Comparison of ENCODE assay signal across 8 cellular contexts in genomic region chr7:100894860-100895700, GRCh38. TPM values are rescaled to one million over a fixed set of nuclear protein-coding genes. Genes with fewer than 3 reads are reported as not detected.
DNase-seq lines count a peak whose midpoint lies in the region; ATAC-seq and TF ChIP-seq lines count a peak whose summit lies in the region.

No MANE protein-coding gene starts in this region.

- under 1% methylated on average over 71 of the region's 83 CpGs for WGBS in smooth muscle cell (ENCODE audit: low lambda C conversion rate)

- no peak overlapping the region for H3K9ac ChIP-seq in smooth muscle cell (ENCODE audit: low read depth)

- H3K27ac ChIP-seq in RWPE1 (no peak overlapping the region), smooth muscle cell (ENCODE audit: low read depth) (no peak overlapping the region)

- no peaks in the 10 kb centered on the region for H4K20me1 ChIP-seq in smooth muscle cell (ENCODE audit: low read depth)

- peaks cover 27% of the 10 kb centered on the region for H3K4me1 ChIP-seq in smooth muscle cell (ENCODE audit: low read depth)

- peak; percentile 95 for TF ChIP-seq CTCF in RWPE1 (conservative IDR thresholded peaks at IDR 0.05; ENCODE audit: low read depth)
- peak; percentile 89 for TF ChIP-seq CTCF in smooth muscle cell (IDR thresholded peaks at IDR 0.05; ENCODE audit: borderline replicate concordance, insufficient read depth, poor library complexity, severe bottlenecking)

- no peaks in the 10 kb centered on the region for H3K9me3 ChIP-seq in iPS-18c (ENCODE audit: control insufficient read depth, insufficient read depth, low read length)
- no peaks in the 10 kb centered on the region for H3K9me3 ChIP-seq in smooth muscle cell (replicated peaks; ENCODE audit: low read depth)

- peak overlapping the region; percentile 100 for H3K4me2 ChIP-seq in smooth muscle cell

- peaks cover 26% of the 10 kb centered on the region for H3K27me3 ChIP-seq in smooth muscle cell (ENCODE audit: low read depth)

- no peaks in the 10 kb centered on the region for H3K79me2 ChIP-seq in smooth muscle cell (ENCODE audit: low read depth)

- CTCF ChIA-PET in RWPE1 (lab: Yijun Ruan, JAX) = interaction anchor here (0.5 to 2.2 kb wide), 23 partner anchors 9 to 397 kb away, joined by 3 to 19 read pairs (median 5); partner anchors contain the start of genes MOGAT3, SRRT and TRIM56

- peak overlapping the region; percentile 75 for H2AFZ ChIP-seq in smooth muscle cell (ENCODE audit: low read depth)

- no peaks in the 10 kb centered on the region for H3F3A ChIP-seq in smooth muscle cell (ENCODE audit: low read depth)

- POLR2A ChIA-PET in RWPE1 (lab: Yijun Ruan, JAX; ENCODE audit: low non-redundant PET) = no interaction called here

- H3K36me3 ChIP-seq in smooth muscle cell (ENCODE audit: low read depth) = no peaks in the 10 kb centered on the region

- no peak for ATAC-seq in HG02798 (IDR thresholded peaks at IDR 0.05; ENCODE audit: poor library complexity, unreplicated experiment)

- H3K4me3 ChIP-seq in iPS-18c (ENCODE audit: insufficient read depth, low read depth, low read length) (peak overlapping the region; percentile 61), smooth muscle cell (peak overlapping the region; percentile 72)

- DNase-seq in NCI-H2081 (lab: John Stamatoyannopoulos, UW) = peak; percentile 33 to 40
- no peak for DNase-seq in NCI-H2081 treated with DMSO at 0.1 percent for 48 hours (lab: John Stamatoyannopoulos, UW)
- DNase-seq in RWPE1 (ENCODE audit: low spot score) = no peak
- peak; percentile 70 for DNase-seq in astrocyte of the hippocampus (ENCODE audit: low read depth, low spot score)
- DNase-seq in smooth muscle cell (lab: John Stamatoyannopoulos, UW; ENCODE audit: unreplicated experiment) = peak; percentile 45
- no peak for DNase-seq in NCI-H2107 treated with DMSO at 0.1 percent for 48 hours (lab: John Stamatoyannopoulos, UW; ENCODE audit: unreplicated experiment)

RNA-seq across cellular contexts. Expression of gene ACHE, which starts 0.6 kb away (rescaled TPM):
- total RNA-seq in smooth muscle cell = 2.6 and 3.2 TPM in 2 replicates
- polyA plus RNA-seq in smooth muscle cell = 2.8 and 3.5 TPM in 2 replicates

RNA-seq across cellular contexts. Expression of gene UFSP1, which starts 5.6 kb away (rescaled TPM):
- 0.31 and 1.2 TPM in 2 replicates for total RNA-seq in smooth muscle cell
- 2.6 and 2.9 TPM in 2 replicates for polyA plus RNA-seq in smooth muscle cell

RNA-seq across cellular contexts. Expression of gene SRRT, which starts 20.2 kb away (rescaled TPM):
- 17.8 and 32.1 TPM in 2 replicates for total RNA-seq in smooth muscle cell
- 63.6 and 87.5 TPM in 2 replicates for polyA plus RNA-seq in smooth muscle cell

RNA-seq across cellular contexts. Expression of gene TRIP6, which starts 27.9 kb away (rescaled TPM):
- 41.9 and 46.8 TPM in 2 replicates for total RNA-seq in smooth muscle cell
- polyA plus RNA-seq in smooth muscle cell = 65.6 and 87.0 TPM in 2 replicates

RNA-seq across cellular contexts. Expression of gene SLC12A9, which starts 42.6 kb away (rescaled TPM):
- 8.9 and 16.8 TPM in 2 replicates for total RNA-seq in smooth muscle cell
- polyA plus RNA-seq in smooth muscle cell = 12.1 and 17.8 TPM in 2 replicates

Comparison
In these comparisons a context has a peak if more than half of its experiments do, and no peak if none do; other contexts are left out.
1. DNase-seq: peak in NCI-H2081 (2 of 2), astrocyte of the hippocampus (single experiment) and smooth muscle cell (single experiment); none in NCI-H2081 treated with DMSO at 0.1 percent for 48 hours (single experiment), RWPE1 (single experiment) and NCI-H2107 treated with DMSO at 0.1 percent for 48 hours (single experiment).